Comparison of ENCODE assay signal across 21 cellular contexts in the genomic region with DNA sequence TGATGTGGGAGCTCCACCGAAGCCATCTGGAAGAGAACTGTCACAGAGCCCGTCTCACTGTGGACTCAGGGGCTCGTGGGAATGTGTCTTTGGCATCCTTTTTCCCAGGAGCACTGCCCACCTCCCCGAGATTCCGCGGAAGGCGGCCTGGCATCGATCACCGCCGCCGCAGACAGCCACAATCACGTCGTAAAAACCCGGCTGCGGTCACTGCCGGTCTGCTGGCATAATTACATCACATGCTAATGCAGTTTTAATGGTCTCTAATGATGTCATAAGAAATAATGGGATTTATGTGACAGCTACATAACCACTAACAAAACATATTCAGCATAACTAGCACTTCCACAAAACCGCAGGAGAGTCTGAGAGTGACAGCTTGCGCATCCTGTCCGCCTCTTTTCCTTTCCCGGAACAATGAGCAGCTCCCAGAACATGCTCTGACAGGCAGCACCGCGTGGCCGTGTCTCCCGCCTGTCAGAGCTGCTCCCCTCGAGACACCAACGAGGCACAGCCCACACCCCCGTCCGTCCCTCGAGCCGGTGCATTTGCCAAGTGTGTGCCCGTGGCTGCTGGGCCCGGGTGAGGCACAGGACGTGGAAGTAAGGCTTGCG.
DNase-seq lines count a peak whose midpoint lies in the region; ATAC-seq and TF ChIP-seq lines count a peak whose summit lies in the region.
"Had no signal": no experiment of that assay in that cellular context is flagged by ENCODE, and none has a peak within 500 bp of the region (broad histone marks: within the 10 kb centered on the region; RNA-seq: fewer than 3 reads in every experiment).

No MANE protein-coding gene starts in this region.

- POLR2A ChIA-PET in HEK293 (lab: Yijun Ruan, JAX) = no interaction called here

- H3K79me2 ChIP-seq in mammary epithelial cell (ENCODE audit: insufficient read depth, low read length) = no peaks in the 10 kb centered on the region
- H3K79me2 ChIP-seq: hepatocyte had no signal

- CTCF ChIA-PET in HEK293 (lab: Yijun Ruan, JAX) (no interaction called here), mammary epithelial cell (lab: Charles Lee; ENCODE audit: low non-redundant PET) (no interaction called here)

- no TSS peak for BruUV-seq in mammary epithelial cell (replicated peaks; lab: Mats Ljungman, UMichigan)

- H3K4me1 ChIP-seq in HEK293 (ENCODE audit: control insufficient read depth, insufficient read depth, low read length) (no peaks in the 10 kb centered on the region), endodermal cell (ENCODE audit: control insufficient read depth, insufficient read depth, low read length) (no peaks in the 10 kb centered on the region), mammary epithelial cell (ENCODE audit: insufficient read depth, low read length) (no peaks in the 10 kb centered on the region)
- H3K4me1 ChIP-seq: ascending aorta had no signal

- no peak for ATAC-seq in HG03571 (IDR thresholded peaks at IDR 0.05; ENCODE audit: unreplicated experiment)
- no peak for ATAC-seq in GM21717 (IDR thresholded peaks at IDR 0.05; ENCODE audit: unreplicated experiment)
- ATAC-seq: mucosa of descending colon, sciatic nerve had no signal

- H3K27ac ChIP-seq in HEK293 (ENCODE audit: extremely low read depth, low read depth, low read length) (no peak overlapping the region), endodermal cell (ENCODE audit: low read depth, low read length) (no peak overlapping the region), mammary epithelial cell (ENCODE audit: insufficient read depth, low read depth, low read length) (no peak overlapping the region)
- H3K27ac ChIP-seq: ascending aorta, hepatocyte, KMS-11 had no signal

- H3K9ac ChIP-seq in endodermal cell (ENCODE audit: extremely low read depth, low read length, poor library complexity, severe bottlenecking) (no peak overlapping the region), mammary epithelial cell (ENCODE audit: insufficient read depth, low read length) (no peak overlapping the region)
- H3K9ac ChIP-seq: KMS-11 had no signal

- peaks cover 9% of the 10 kb centered on the region for H3K9me3 Mint-ChIP-seq in endodermal cell
- H3K9me3 Mint-ChIP-seq: activated naive CD4-positive, alpha-beta T cell treated with anti-CD3 and anti-CD28 coated beads for 36 hours had no signal

- H4K20me1 ChIP-seq in mammary epithelial cell (ENCODE audit: insufficient read depth, low read length) = no peaks in the 10 kb centered on the region

- intact Hi-C loops in mammary epithelial cell (cut with micrococcal nuclease) = no loop called here

- H3K36me3 ChIP-seq in HEK293 (ENCODE audit: control insufficient read depth in 2 of 2, insufficient read depth in 1 of 2, low read length in 2 of 2) (no peaks in the 10 kb centered on the region), endodermal cell (ENCODE audit: control insufficient read depth, insufficient read depth, low read length) (no peaks in the 10 kb centered on the region), mammary epithelial cell (ENCODE audit: insufficient read depth, low read length) (no peaks in the 10 kb centered on the region)
- H3K36me3 ChIP-seq: ascending aorta had no signal

- no peak overlapping the region for H3K4me3 Mint-ChIP-seq in endodermal cell
- H3K4me3 Mint-ChIP-seq: activated naive CD4-positive, alpha-beta T cell treated with anti-CD3 and anti-CD28 coated beads for 36 hours; B cell had no signal

- dilution Hi-C loops in mammary epithelial cell (cut with HindIII; ENCODE audit: low sequenced_read_pairs) = no loop called here

- H2AFZ ChIP-seq in mammary epithelial cell (ENCODE audit: low read depth, low read length) = no peak overlapping the region
- H2AFZ ChIP-seq: hepatocyte had no signal

- 82 to 87% methylated on average over 22 to 34 of the region's 34 CpGs for WGBS in endodermal cell (ENCODE audit: insufficient coverage in 1 of 2, insufficient read length in 1 of 2), 2 experiments
- WGBS in mammary epithelial cell (ENCODE audit: low coverage, missing lambda C conversion rate) = 42% methylated on average over 22 of the region's 34 CpGs

- H3K4me1 Mint-ChIP-seq in endodermal cell = no peaks in the 10 kb centered on the region
- H3K4me1 Mint-ChIP-seq: B cell had no signal

- no peak overlapping the region for H3K4me2 ChIP-seq in mammary epithelial cell (ENCODE audit: insufficient read depth, low read depth, low read length)
- H3K4me2 ChIP-seq: hepatocyte, KMS-11 had no signal

- H3K27ac Mint-ChIP-seq in endodermal cell = no peak overlapping the region
- H3K27ac Mint-ChIP-seq: activated naive CD4-positive, alpha-beta T cell treated with anti-CD3 and anti-CD28 coated beads for 36 hours; B cell had no signal

- H3K27me3 Mint-ChIP-seq in endodermal cell (ENCODE audit: insufficient read depth) = no peaks in the 10 kb centered on the region
- H3K27me3 Mint-ChIP-seq: B cell had no signal

- no peak overlapping the region for H3K4me3 ChIP-seq in HEK293 (ENCODE audit: low read depth, low read length)
- H3K4me3 ChIP-seq in endodermal cell (ENCODE audit: low read length) = no peak overlapping the region
- no peak overlapping the region for H3K4me3 ChIP-seq in mammary epithelial cell (replicated peaks in 1 of 3; ENCODE audit: insufficient read depth in 1 of 3, low read depth in 2 of 3, low read length in 3 of 3)
- H3K4me3 ChIP-seq: ascending aorta, hepatocyte, mucosa of descending colon had no signal

- H3K9me3 ChIP-seq in HEK293 (ENCODE audit: control insufficient read depth, insufficient read depth, low read depth, low read length) (no peaks in the 10 kb centered on the region), endodermal cell (ENCODE audit: control insufficient read depth, low read length) (peaks cover 70% of the 10 kb centered on the region), mammary epithelial cell (replicated peaks; ENCODE audit: insufficient read depth, low read length) (peaks cover 13% of the 10 kb centered on the region)
- H3K9me3 ChIP-seq: ascending aorta, mucosa of descending colon had no signal

- in situ Hi-C loops in mammary epithelial cell (cut with MboI; ENCODE audit: low sequenced_read_pairs in 2 of 2) = no loop called here

- TF ChIP-seq CTCF in HEK293 (tag by site-specific recombination; IDR thresholded peaks at IDR 0.05) (no peak), endodermal cell (conservative IDR thresholded peaks at IDR 0.05) (no peak), mammary epithelial cell (conservative IDR thresholded peaks at IDR 0.05 in 1 of 2, IDR thresholded peaks at IDR 0.05 in 1 of 2; ENCODE audit: extremely low read depth in 1 of 2, insufficient read depth in 1 of 2, low read depth in 1 of 2, low read length in 2 of 2) (no peak)

- DNase-seq in DMS153 treated with DMSO at 0.1 percent for 48 hours (lab: John Stamatoyannopoulos, UW; ENCODE audit: unreplicated experiment) (peak; percentile 65), endodermal cell (peak; percentile 37), putamen (ENCODE audit: low spot score) (peak; percentile 45), mammary epithelial cell (no peak)
- DNase-seq: activated CD4-positive, alpha-beta T cell treated with anti-CD3 and anti-CD28 coated beads for 48 hours; activated naive CD4-positive, alpha-beta T cell treated with anti-CD3 and anti-CD28 coated beads for 36 hours; activated T-cell treated with anti-CD3 and anti-CD28 coated beads for 4 hours; GF-D8; mucosa of descending colon; NCI-H1092 treated with DMSO at 0.1 percent for 48 hours; NCI-H446; stimulated activated CD4-positive, alpha-beta T cell treated with anti-CD3 and anti-CD28 coated beads, Interleukin-1b, Interleukin-23, amount 100 ng/mL, for 48 hours; substantia nigra had no signal

- no peaks in the 10 kb centered on the region for H3K27me3 ChIP-seq in endodermal cell (ENCODE audit: control insufficient read depth, insufficient read depth, low read length, poor library complexity, severe bottlenecking)
- no peaks in the 10 kb centered on the region for H3K27me3 ChIP-seq in mammary epithelial cell (ENCODE audit: insufficient read depth, low read length)
- H3K27me3 ChIP-seq: ascending aorta, hepatocyte had no signal

- H3K36me3 Mint-ChIP-seq in endodermal cell (ENCODE audit: low read depth) = no peaks in the 10 kb centered on the region

TF ChIP-seq in HEK293, 187 proteins besides CTCF, POLR2A, EP300 and RAD21 (continues in another document):
- TF ChIP-seq WT1 (tag by site-specific recombination; IDR thresholded peaks at IDR 0.05) (peak; percentile 92), ZNF561 (tag by site-specific recombination; IDR thresholded peaks at IDR 0.05; ENCODE audit: borderline replicate concordance) (no peak)
- TF ChIP-seq, protein P1, sequence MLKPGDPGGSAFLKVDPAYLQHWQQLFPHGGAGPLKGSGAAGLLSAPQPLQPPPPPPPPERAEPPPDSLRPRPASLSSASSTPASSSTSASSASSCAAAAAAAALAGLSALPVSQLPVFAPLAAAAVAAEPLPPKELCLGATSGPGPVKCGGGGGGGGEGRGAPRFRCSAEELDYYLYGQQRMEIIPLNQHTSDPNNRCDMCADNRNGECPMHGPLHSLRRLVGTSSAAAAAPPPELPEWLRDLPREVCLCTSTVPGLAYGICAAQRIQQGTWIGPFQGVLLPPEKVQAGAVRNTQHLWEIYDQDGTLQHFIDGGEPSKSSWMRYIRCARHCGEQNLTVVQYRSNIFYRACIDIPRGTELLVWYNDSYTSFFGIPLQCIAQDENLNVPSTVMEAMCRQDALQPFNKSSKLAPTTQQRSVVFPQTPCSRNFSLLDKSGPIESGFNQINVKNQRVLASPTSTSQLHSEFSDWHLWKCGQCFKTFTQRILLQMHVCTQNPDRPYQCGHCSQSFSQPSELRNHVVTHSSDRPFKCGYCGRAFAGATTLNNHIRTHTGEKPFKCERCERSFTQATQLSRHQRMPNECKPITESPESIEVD (tag by site-specific recombination; IDR thresholded peaks at IDR 0.05) = peak; percentile 77; the same call in 1 of the 2 replicates
